ENCODE assay signal across 10 cellular contexts in the genomic region with DNA sequence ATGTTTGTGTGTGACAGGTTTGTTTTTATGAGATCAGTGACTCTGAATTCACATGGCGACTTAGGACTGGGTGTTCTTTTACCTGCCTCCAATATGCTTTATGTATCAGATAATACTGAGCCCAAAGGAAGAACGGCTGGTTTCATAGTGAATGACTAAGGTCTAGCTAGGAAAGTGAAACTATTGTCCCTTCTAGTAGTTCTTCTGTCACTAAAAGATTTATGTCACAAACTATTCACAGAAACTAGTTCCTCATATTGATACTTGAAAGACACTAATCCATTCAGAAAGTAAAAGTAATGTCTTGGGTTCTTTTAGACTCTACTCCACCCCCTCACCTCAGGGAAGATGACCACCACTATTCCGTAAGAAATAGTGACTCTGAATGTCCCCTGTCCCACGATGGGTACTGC.
DNase-seq lines count a peak whose midpoint lies in the region; ATAC-seq and TF ChIP-seq lines count a peak whose summit lies in the region.
"Had no signal": no experiment of that assay in that cellular context is flagged by ENCODE, and none has a peak within 500 bp of the region (broad histone marks: within the 10 kb centered on the region; RNA-seq: fewer than 3 reads in every experiment).

No MANE protein-coding gene starts in this region.

- peaks cover 16% of the 10 kb centered on the region for H3K27me3 ChIP-seq in osteoblast (ENCODE audit: insufficient read depth, low read length)
- peaks cover 0 to 11% (median 0%) of the 10 kb centered on the region in 7 donors for H3K27me3 ChIP-seq in heart right ventricle

- DNase-seq in osteoblast (ENCODE audit: insufficient read length, low spot score, missing footprints) (no peak), heart right ventricle (no peak), AG08396 (ENCODE audit: low spot score) (no peak), iPS-NIHi11 (ENCODE audit: low spot score) (no peak)
- DNase-seq: KG1, T-cell had no signal

- H3K27ac ChIP-seq in osteoblast (ENCODE audit: low read depth, low read length) (no peak overlapping the region), heart right ventricle (no peak overlapping the region)
- H3K27ac ChIP-seq: suprapubic skin had no signal

- H3K4me3 ChIP-seq in osteoblast (ENCODE audit: insufficient read depth, low read length) (no peak overlapping the region), heart right ventricle (no peak overlapping the region)
- H3K4me3 ChIP-seq: suprapubic skin had no signal

- 69 to 85% methylated on average over 4 of the region's 4 CpGs for WGBS in heart right ventricle, 2 donors

- intact Hi-C loops in heart right ventricle (cut with DNase I) = no loop called here

- no peaks in the 10 kb centered on the region for H3K4me1 ChIP-seq in osteoblast (ENCODE audit: insufficient read depth, low read length)
- peaks cover 0 to 25% (median 0%) of the 10 kb centered on the region in 9 donors for H3K4me1 ChIP-seq in heart right ventricle

- no peaks in the 10 kb centered on the region for H3K79me2 ChIP-seq in osteoblast (ENCODE audit: insufficient read depth, low read length)

- no peak for TF ChIP-seq CTCF in osteoblast (IDR thresholded peaks at IDR 0.05; ENCODE audit: extremely low read depth, low read depth, low read length)
- no peak for TF ChIP-seq CTCF in heart right ventricle (IDR thresholded peaks at IDR 0.05)

- H3K36me3 ChIP-seq in osteoblast (ENCODE audit: insufficient read depth, low read length) (no peaks in the 10 kb centered on the region), heart right ventricle (no peaks in the 10 kb centered on the region)
- H3K36me3 ChIP-seq: suprapubic skin had no signal

- peak overlapping the region; percentile 56 for H2AFZ ChIP-seq in osteoblast (ENCODE audit: low read length)

- peak overlapping the region; percentile 23 for H3K4me2 ChIP-seq in osteoblast (ENCODE audit: insufficient read depth, low read length)

- no peaks in the 10 kb centered on the region for H4K20me1 ChIP-seq in osteoblast (ENCODE audit: insufficient read depth, low read length)

- no peaks in the 10 kb centered on the region for H3K9me3 ChIP-seq in osteoblast (ENCODE audit: low read depth, low read length)
- no peaks in the 10 kb centered on the region for H3K9me3 ChIP-seq in heart right ventricle
- H3K9me3 ChIP-seq: suprapubic skin had no signal

- peak; percentile 57 for ATAC-seq in GM19035 (IDR thresholded peaks at IDR 0.05; ENCODE audit: unreplicated experiment)
- ATAC-seq in HG02588 (IDR thresholded peaks at IDR 0.05; ENCODE audit: unreplicated experiment) = peak; percentile 58
- peak; percentile 68 for ATAC-seq in HG03521 (IDR thresholded peaks at IDR 0.05; ENCODE audit: unreplicated experiment)
- no peak for ATAC-seq in heart right ventricle
- ATAC-seq: T-cell had no signal

Comparison
In these comparisons a context has a peak if more than half of its experiments do, and no peak if none do; other contexts are left out.
1. ATAC-seq: peak in GM19035 (single experiment), HG02588 (single experiment) and HG03521 (single experiment); none in heart right ventricle (0 of 8).